In genomic region chr13:113833111-113833830, GRCh38 we compare ENCODE assay signal across 19 cellular contexts.
"Had no signal": no experiment of that assay in that cellular context is flagged by ENCODE, and none has a peak within 500 bp of the region (broad histone marks: within the 10 kb centered on the region; RNA-seq: fewer than 3 reads in every experiment).

No MANE protein-coding gene starts in this region.

- H3K4me3 ChIP-seq: cardiac muscle cell, hepatocyte, prostate gland, right lobe of liver, smooth muscle cell had no signal

- H3K27ac ChIP-seq: cardiac muscle cell, hepatocyte, prostate gland had no signal

- H3K9me3 ChIP-seq: prostate gland, right lobe of liver had no signal

- H3K36me3 ChIP-seq: cardiac muscle cell, right lobe of liver had no signal

- H3K36me3 Mint-ChIP-seq: activated naive CD8-positive, alpha-beta T cell had no signal

- DNase-seq: activated CD4-positive, alpha-beta T cell treated with anti-CD3 and anti-CD28 coated beads, Interleukin-2, amount 50 U/mL, for 48 hours; activated T-cell treated with anti-CD3 and anti-CD28 coated beads for 4 hours; dermis blood vessel endothelial cell; effector memory CD4-positive, alpha-beta T cell; left colon; midbrain; stimulated activated CD4-positive, alpha-beta T cell treated with anti-CD3 and anti-CD28 coated beads, Interleukin-4, amount 100 ng/mL, for 1 hour; stimulated activated naive CD8-positive, alpha-beta T cell treated with anti-CD3 and anti-CD28 coated beads, Interleukin-15, amount 100 ng/mL, for 72 hours; T-helper 17 cell; WERI-Rb-1 had no signal

- ATAC-seq: stimulated activated naive CD8-positive, alpha-beta T cell treated with anti-CD3 and anti-CD28 coated beads, Interleukin-15, amount 100 ng/mL, for 72 hours; T-helper 17 cell had no signal

- H3K27ac Mint-ChIP-seq: activated naive CD8-positive, alpha-beta T cell; activated T-helper 1 cell treated with anti-CD3 and anti-CD28 coated beads, Interleukin-12 subunit alpha, Interleukin-12 subunit beta, Interleukin-2, Interleukin-4 antibody, amounts not matched to agents 30 ng/mL and 10 ng/mL and 1 ng/mL, durations not matched to agents 14 hours and 24 hours and 36 hours; stimulated activated naive CD8-positive, alpha-beta T cell treated with anti-CD3 and anti-CD28 coated beads, Interleukin-15, amount 100 ng/mL, for 72 hours; T-helper 17 cell had no signal

- H3K27me3 Mint-ChIP-seq: activated naive CD8-positive, alpha-beta T cell; T-helper 17 cell; type B pancreatic cell had no signal

- H3K4me3 Mint-ChIP-seq: activated naive CD8-positive, alpha-beta T cell; activated T-helper 1 cell treated with anti-CD3 and anti-CD28 coated beads, Interleukin-12 subunit alpha, Interleukin-12 subunit beta, Interleukin-2, Interleukin-4 antibody, amounts not matched to agents 30 ng/mL and 10 ng/mL and 1 ng/mL, durations not matched to agents 14 hours and 24 hours and 36 hours; nephron; stimulated activated naive CD8-positive, alpha-beta T cell treated with anti-CD3 and anti-CD28 coated beads, Interleukin-15, amount 100 ng/mL, for 72 hours; T-helper 17 cell; type B pancreatic cell had no signal

- H3K9me3 Mint-ChIP-seq: activated T-helper 1 cell treated with anti-CD3 and anti-CD28 coated beads, Interleukin-12 subunit alpha, Interleukin-12 subunit beta, Interleukin-2, Interleukin-4 antibody, amounts not matched to agents 30 ng/mL and 10 ng/mL and 1 ng/mL, durations not matched to agents 14 hours and 24 hours and 36 hours; nephron; stimulated activated naive CD8-positive, alpha-beta T cell treated with anti-CD3 and anti-CD28 coated beads, Interleukin-15, amount 100 ng/mL, for 72 hours; type B pancreatic cell had no signal

- H3K4me2 ChIP-seq: hepatocyte, smooth muscle cell had no signal

- H3K27me3 ChIP-seq: cardiac muscle cell, hepatocyte, right lobe of liver had no signal

- H2AFZ ChIP-seq: hepatocyte had no signal

- H3K4me1 Mint-ChIP-seq: T-helper 17 cell had no signal
